In the genomic region with DNA sequence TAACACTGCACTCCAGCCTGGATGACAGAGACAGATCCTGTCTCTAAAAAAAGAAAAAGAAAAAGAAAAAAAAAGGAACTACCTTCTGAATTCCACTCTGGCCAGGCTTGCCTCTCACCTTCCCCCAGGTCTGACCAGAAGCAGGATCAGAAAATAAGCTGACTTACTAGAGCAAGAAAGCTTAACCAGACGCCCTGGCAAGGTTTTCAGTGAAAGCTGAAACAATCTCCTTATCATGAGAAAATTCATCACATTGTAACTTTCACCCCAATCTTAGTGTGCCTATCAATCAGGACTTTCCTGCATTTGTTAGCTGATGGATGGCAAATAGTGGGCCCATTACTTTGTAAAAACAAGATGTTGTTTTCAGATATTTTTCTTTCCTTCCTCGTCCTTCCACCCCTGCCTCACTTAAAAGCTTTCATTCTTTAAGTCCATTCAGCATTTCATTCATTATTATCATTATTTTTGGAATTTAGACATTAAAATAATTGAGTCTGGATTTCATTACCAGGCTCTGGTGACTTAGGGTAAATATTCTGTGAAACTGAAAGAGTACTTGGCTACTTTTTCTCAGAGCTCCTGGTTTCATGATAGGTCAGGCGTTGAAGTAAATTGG, we compare ENCODE assay signal across 15 cellular contexts.
DNase-seq lines count a peak whose midpoint lies in the region; ATAC-seq and TF ChIP-seq lines count a peak whose summit lies in the region.
"Had no signal": no experiment of that assay in that cellular context is flagged by ENCODE, and none has a peak within 500 bp of the region (broad histone marks: within the 10 kb centered on the region; RNA-seq: fewer than 3 reads in every experiment).

No MANE protein-coding gene starts in this region.

- no peak overlapping the region for H2AFZ ChIP-seq in HCT116 (ENCODE audit: low read depth, low read length, poor library complexity, severe bottlenecking)

- intact Hi-C loops in HCT116 (cut with micrococcal nuclease) (no loop called here), testis (cut with DNase I; ENCODE audit: low total_unique reads) (no loop called here)

- WGBS in testis, 2 donors, result 68 to 71% methylated on average over 3 of the region's 3 CpGs

- POLR2A ChIA-PET in HCT116 (lab: Charles Lee), result no interaction called here

- H3K79me2 ChIP-seq in HCT116 (ENCODE audit: insufficient read depth, low read length), result no peaks in the 10 kb centered on the region

- BruUV-seq in HCT116 (replicated peaks; lab: Mats Ljungman, UMichigan), result no TSS peak

- ATAC-seq in HCT116 (no peak), GM21515 (IDR thresholded peaks at IDR 0.05; ENCODE audit: unreplicated experiment) (no peak)

- no peaks in the 10 kb centered on the region for H3K9me2 ChIP-seq in HCT116 (ENCODE audit: insufficient read depth)

- H3K27me3 ChIP-seq in HCT116 (ENCODE audit: insufficient read depth, low read length) (no peaks in the 10 kb centered on the region), WERI-Rb-1 (ENCODE audit: insufficient read depth, low read depth, severe bottlenecking) (no peaks in the 10 kb centered on the region), testis (no peaks in the 10 kb centered on the region)
- H3K27me3 ChIP-seq: SJCRH30 had no signal

- H3K27ac ChIP-seq in HCT116 (ENCODE audit: low read depth, low read length), result no peak overlapping the region
- no peak overlapping the region for H3K27ac ChIP-seq in WERI-Rb-1
- no peak overlapping the region for H3K27ac ChIP-seq in testis
- H3K27ac ChIP-seq: HL-60, SJCRH30 had no signal

- H3K4me2 ChIP-seq in HCT116 (ENCODE audit: low read length), result peak overlapping the region; percentile 20; the same call in 1 of the 2 replicates

- H3K4me3 ChIP-seq in HCT116 (replicated peaks in 1 of 2; ENCODE audit: low read depth in 1 of 2, low read length in 2 of 2) (no peak overlapping the region), WERI-Rb-1 (ENCODE audit: low read depth, low read length) (no peak overlapping the region), fibroblast of mammary gland (ENCODE audit: control insufficient read depth, low read depth, low read length) (no peak overlapping the region), testis (no peak overlapping the region)
- H3K4me3 ChIP-seq: SJCRH30 had no signal

- RAD21 ChIA-PET in HCT116 (lab: Charles Lee; ENCODE audit: low non-redundant PET in 1 of 2, low total read pairs in 2 of 2, uncharacterized antibody in 2 of 2, unreplicated experiment in 2 of 2), result no interaction called here

- TF ChIP-seq POLR2A in HCT116 (IDR thresholded peaks at IDR 0.05; ENCODE audit: borderline replicate concordance, extremely low read depth, insufficient read depth, insufficient read length) (no peak), testis (IDR thresholded peaks at IDR 0.05) (no peak)

- H3K9me3 ChIP-seq in HCT116 (ENCODE audit: control insufficient read depth in 1 of 2, insufficient read depth in 1 of 2, low read depth in 1 of 2, low read length in 2 of 2), result no peaks in the 10 kb centered on the region
- peaks cover 7% of the 10 kb centered on the region for H3K9me3 ChIP-seq in WERI-Rb-1 (ENCODE audit: severe bottlenecking)
- H3K9me3 ChIP-seq in testis, result no peaks in the 10 kb centered on the region
- H3K9me3 ChIP-seq: SJCRH30 had no signal

- CTCF ChIA-PET in HCT116 (lab: Charles Lee), result interaction anchor here (0.9 to 1.8 kb wide), 4 partner anchors 10 to 237 kb away, joined by 3 to 9 read pairs (median 4); no protein-coding TSS in a partner anchor

- H3K36me3 ChIP-seq in HCT116 (ENCODE audit: control insufficient read depth in 1 of 2, insufficient read depth in 2 of 2, low read length in 2 of 2) (no peaks in the 10 kb centered on the region), WERI-Rb-1 (no peaks in the 10 kb centered on the region), testis (ENCODE audit: low read depth, missing control alignments) (no peaks in the 10 kb centered on the region)
- H3K36me3 ChIP-seq: SJCRH30 had no signal

- H3K9ac ChIP-seq in HCT116 (ENCODE audit: low read length), result no peak overlapping the region

- DNase-seq in HCT116 (ENCODE audit: low read depth, low spot score) (no peak), WERI-Rb-1 (peak; percentile 54), fibroblast of mammary gland (ENCODE audit: low read depth) (peak; percentile 12), testis (peak; percentile 55), HuH-7 (ENCODE audit: low spot score) (no peak), amygdala (lab: John Stamatoyannopoulos, UW) (no peak)
- DNase-seq: CD4-positive, alpha-beta memory T cell; NCI-H187; NCI-H526 treated with DMSO at 0.1 percent for 48 hours; NK-92 treated with Interleukin-12 subunit alpha and Interleukin-12 subunit beta, amount 100 ng/mL, for 24 hours; OCI-M1; RPMI8226; SJCRH30 had no signal

- no peak for TF ChIP-seq RAD21 in HCT116 (IDR thresholded peaks at IDR 0.05; ENCODE audit: low read depth)

- H3K4me1 ChIP-seq in HCT116 (ENCODE audit: control insufficient read depth in 1 of 2, insufficient read depth in 2 of 2, low read length in 2 of 2) (peaks cover 0 to 15% of the 10 kb centered on the region in 2 experiments; a peak in 2 of 4 replicates), testis (peaks cover 5% of the 10 kb centered on the region)
- H3K4me1 ChIP-seq: SJCRH30 had no signal

- no peaks in the 10 kb centered on the region for H4K20me1 ChIP-seq in HCT116 (ENCODE audit: insufficient read depth)

- TF ChIP-seq CTCF in HCT116 (IDR thresholded peaks at IDR 0.05 in 2 of 3, conservative IDR thresholded peaks at IDR 0.05 in 1 of 3; ENCODE audit: borderline replicate concordance in 1 of 3, insufficient read depth in 1 of 3, low read depth in 2 of 3, low read length in 2 of 3) (no peak), WERI-Rb-1 (IDR thresholded peaks at IDR 0.05; ENCODE audit: low read depth, low read length) (no peak), fibroblast of mammary gland (conservative IDR thresholded peaks at IDR 0.05; ENCODE audit: control insufficient read depth, insufficient read depth, low read depth, low read length) (no peak), testis (IDR thresholded peaks at IDR 0.05) (no peak)

TF ChIP-seq in HCT116, 20 proteins besides CTCF, POLR2A, EP300 and RAD21:
- no peak for TF ChIP-seq EGR1 (IDR thresholded peaks at IDR 0.05; ENCODE audit: low read depth)
- no peak for TF ChIP-seq SIN3A (IDR thresholded peaks at IDR 0.05; ENCODE audit: low read depth)
- TF ChIP-seq POLR2AphosphoS5 (IDR thresholded peaks at IDR 0.05; ENCODE audit: low read depth, low read length), result no peak
- no peak for TF ChIP-seq JUND (IDR thresholded peaks at IDR 0.05)

Comparison
In these comparisons a context has a peak if more than half of its experiments do, and no peak if none do; other contexts are left out.
1. DNase-seq: peak in WERI-Rb-1 (single experiment), fibroblast of mammary gland (single experiment) and testis (single experiment); none in HCT116 (single experiment), HuH-7 (single experiment) and amygdala (0 of 56).